8 cellular contexts compared by ENCODE assay signal in the genomic region with DNA sequence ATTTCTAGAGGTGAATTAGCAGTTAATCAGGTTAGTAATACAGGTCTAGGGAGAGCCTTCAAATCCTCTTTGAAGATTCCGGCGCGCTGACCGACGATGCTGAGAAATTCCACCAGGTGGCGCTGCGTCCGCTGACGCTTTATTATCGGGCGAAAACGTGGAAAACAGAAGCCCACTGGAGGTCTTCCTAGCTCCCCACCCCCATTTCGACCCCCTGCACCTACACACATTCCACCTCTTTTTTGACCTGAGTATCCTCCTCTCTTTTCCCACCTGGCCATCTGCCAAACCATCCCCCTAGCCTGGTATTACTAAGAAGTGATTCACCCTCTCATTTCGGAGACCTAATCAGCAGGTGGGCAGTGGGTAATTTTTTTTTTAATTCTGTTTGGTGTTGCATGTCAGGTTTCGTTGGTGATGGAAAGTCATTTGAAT.
DNase-seq lines count a peak whose midpoint lies in the region; ATAC-seq and TF ChIP-seq lines count a peak whose summit lies in the region.

No MANE protein-coding gene starts in this region.

- no peak overlapping the region for H3K4me3 ChIP-seq in lower leg skin (ENCODE audit: low read depth, poor library complexity, severe bottlenecking)

- TF ChIP-seq POLR2A in lower leg skin (IDR thresholded peaks at IDR 0.05), result no peak

- H3K36me3 Mint-ChIP-seq in dendritic cell treated with granulocyte-macrophage colony-stimulating factor and Interleukin-4, amounts not matched to agents 40 ng/mL and 50 ng/mL, for 4 days (ENCODE audit: low read depth), result no peaks in the 10 kb centered on the region

- no peak overlapping the region for H3K4me3 Mint-ChIP-seq in dendritic cell treated with granulocyte-macrophage colony-stimulating factor and Interleukin-4, amounts not matched to agents 40 ng/mL and 50 ng/mL, for 4 days

- H3K27me3 Mint-ChIP-seq in dendritic cell treated with granulocyte-macrophage colony-stimulating factor and Interleukin-4, amounts not matched to agents 40 ng/mL and 50 ng/mL, for 4 days, result no peaks in the 10 kb centered on the region

- H3K9me3 Mint-ChIP-seq in dendritic cell treated with granulocyte-macrophage colony-stimulating factor and Interleukin-4, amounts not matched to agents 40 ng/mL and 50 ng/mL, for 4 days, result no peaks in the 10 kb centered on the region

- TF ChIP-seq CTCF in GM10248 (IDR thresholded peaks at IDR 0.05; ENCODE audit: control extremely low read depth, extremely low read depth, low read depth, missing control alignments), result peak; percentile 84
- TF ChIP-seq CTCF in lower leg skin (IDR thresholded peaks at IDR 0.05), result peak in 1 of 3 donors; percentile 59

- peaks cover 59% of the 10 kb centered on the region for H3K4me1 Mint-ChIP-seq in dendritic cell treated with granulocyte-macrophage colony-stimulating factor and Interleukin-4, amounts not matched to agents 40 ng/mL and 50 ng/mL, for 4 days (ENCODE audit: low read depth)

- intact Hi-C loops in dendritic cell treated with granulocyte-macrophage colony-stimulating factor and Interleukin-4, amounts not matched to agents 40 ng/mL and 50 ng/mL, for 4 days (cut with micrococcal nuclease), result loop anchor here (2.0 to 5.0 kb wide), 2 partner anchors 35 to 66 kb away; a partner anchor contains a TSS
- intact Hi-C loops in lower leg skin (cut with DNase I; ENCODE audit: low total_unique reads), result loop anchor here (5.0 to 10.0 kb wide), 2 partner anchors 92 to 305 kb away; no protein-coding TSS in a partner anchor

- POLR2A ChIA-PET in GM10248 (lab: Yijun Ruan, JAX), result no interaction called here

- ATAC-seq in HG03432 (IDR thresholded peaks at IDR 0.05; ENCODE audit: unreplicated experiment) (no peak), GM19452 (IDR thresholded peaks at IDR 0.05; ENCODE audit: unreplicated experiment) (no peak)

- H3K27ac Mint-ChIP-seq in dendritic cell treated with granulocyte-macrophage colony-stimulating factor and Interleukin-4, amounts not matched to agents 40 ng/mL and 50 ng/mL, for 4 days, result peak overlapping the region; percentile 35

- WGBS in lower leg skin, 2 donors, result 3% methylated on average over 15 of the region's 15 CpGs

- CTCF ChIA-PET in GM10248 (lab: Yijun Ruan, JAX), result interaction anchor here (0.8 to 6.5 kb wide), 11 partner anchors 10 to 325 kb away, joined by 3 to 57 read pairs (median 5); a partner anchor contains a TSS

- DNase-seq in GM10248 (ENCODE audit: extremely low spot score), result peak; percentile 56
- peak; percentile 34 for DNase-seq in NCI-H1092 treated with DMSO at 0.1 percent for 48 hours (lab: John Stamatoyannopoulos, UW)
- peak; percentile 17 for DNase-seq in activated CD4-positive, alpha-beta T cell treated with anti-CD3 and anti-CD28 coated beads for 1 hour
- DNase-seq in lower leg skin (ENCODE audit: low spot score in 2 of 2), result peak; percentile 49 to 94
- DNase-seq in stimulated activated CD8-positive, alpha-beta memory T cell treated with anti-CD3 and anti-CD28 coated beads, Interleukin-15, amount 100 ng/mL, for 1 hour (ENCODE audit: low read depth), result peak; percentile 4

Comparison
In these comparisons a context has a peak if more than half of its experiments do, and no peak if none do; other contexts are left out.
1. DNase-seq: peak in every context shown above with its lines; median percentile 72 in lower leg skin; 56 in GM10248; 34 in NCI-H1092 treated with DMSO at 0.1 percent for 48 hours; 17 in activated CD4-positive, alpha-beta T cell treated with anti-CD3 and anti-CD28 coated beads for 1 hour; 4 in stimulated activated CD8-positive, alpha-beta memory T cell treated with anti-CD3 and anti-CD28 coated beads, Interleukin-15, amount 100 ng/mL, for 1 hour.